21 cellular contexts compared by ENCODE assay signal in the genomic region with DNA sequence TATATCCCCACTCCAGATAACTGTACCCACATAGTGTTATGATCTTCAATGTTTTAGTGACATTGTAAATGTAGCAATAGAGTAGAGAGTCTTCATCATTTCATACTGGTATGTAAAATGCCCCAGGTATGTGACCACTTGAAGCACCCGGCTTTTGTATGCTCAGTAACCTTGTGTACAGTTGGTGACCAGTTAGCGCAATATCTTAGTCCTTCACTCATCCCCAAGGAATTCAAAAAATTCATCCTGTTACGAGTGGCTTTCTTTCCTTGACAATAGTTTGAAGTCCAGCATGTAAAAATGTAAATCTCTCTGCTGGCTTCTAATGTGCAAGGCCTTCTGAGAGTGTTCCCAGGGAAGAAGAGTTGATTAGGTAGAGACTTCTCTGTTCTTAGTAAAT.
A peak's percentile ranks its signal among the peaks of the same experiment; 100 is the strongest.
DNase-seq lines count a peak whose midpoint lies in the region; ATAC-seq, FAIRE-seq and TF ChIP-seq lines count a peak whose summit lies in the region.
"Had no signal": no experiment of that assay in that cellular context is flagged by ENCODE, and none has a peak within 500 bp of the region (broad histone marks: within the 10 kb centered on the region; RNA-seq: fewer than 3 reads in every experiment).

No MANE protein-coding gene starts in this region.

- H4K20me1 ChIP-seq in H9 (ENCODE audit: control insufficient read depth, insufficient read depth, insufficient read length): no peaks in the 10 kb centered on the region

- no peak overlapping the region for H3K4ac ChIP-seq in H9 (ENCODE audit: low read depth, low read length)

- no peak overlapping the region for H3K4me3 ChIP-seq in A549
- H3K4me3 ChIP-seq: adrenal gland, neural progenitor cell, Peyer's patch, right atrium auricular region, vagina had no signal

- H2AFZ ChIP-seq in H9 (ENCODE audit: low read length): no peak overlapping the region
- H2AFZ ChIP-seq: neural progenitor cell had no signal

- DNase-seq in A549 (ENCODE audit: low read depth in 1 of 2, low spot score in 1 of 2): peak in 1 of 2 experiments; percentile 68
- peak; percentile 23 for DNase-seq in HS-27A (ENCODE audit: low read depth)
- DNase-seq in amniotic epithelial cell (ENCODE audit: low read depth): peak; percentile 67
- DNase-seq in glomerular visceral epithelial cell (ENCODE audit: extremely low spot score): peak; percentile 43
- DNase-seq in H9: no peak
- DNase-seq in effector CD4-positive, alpha-beta T cell: no peak
- DNase-seq: adrenal gland; CD4-positive, alpha-beta memory T cell; cortex of kidney; head of caudate nucleus; MV-4-11; Peyer's patch; T-cell had no signal

- peak; percentile 66 to 89; a peak in 4 of 6 replicates for ATAC-seq in A549
- no peak for ATAC-seq in GM21526 (IDR thresholded peaks at IDR 0.05; ENCODE audit: low FRiP score, unreplicated experiment)
- ATAC-seq in GM18873 (IDR thresholded peaks at IDR 0.05; ENCODE audit: low FRiP score, unreplicated experiment): no peak
- ATAC-seq: activated T-helper 17 cell treated with anti-CD3 and anti-CD28 coated beads, Interleukin-2, amount 50 U/mL, for 72 hours; T-cell had no signal

- no peak overlapping the region for H4K8ac ChIP-seq in H9 (replicated peaks; ENCODE audit: insufficient read length, low read depth, low read length)

- peaks cover 0 to 2% (median 0%) of the 10 kb centered on the region in 3 experiments; a peak in 3 of 7 replicates for H3K36me3 Mint-ChIP-seq in H9 (ENCODE audit: insufficient read depth in 1 of 3, low read depth in 3 of 3)

- no peak overlapping the region for H3K9ac ChIP-seq in H9 (ENCODE audit: extremely low read depth, insufficient read length, low read length)
- H3K9ac ChIP-seq: neural progenitor cell had no signal

- TF ChIP-seq EP300 in A549 (IDR thresholded peaks at IDR 0.05): peak in 1 of 2 experiments; percentile 68; a peak in 2 of 5 replicates

- H2BK5ac ChIP-seq in H9 (ENCODE audit: insufficient read length, low read length): no peak overlapping the region

- no peak overlapping the region for H3T11ph ChIP-seq in H9 (ENCODE audit: low read length)

- H3K79me1 ChIP-seq in H9 (ENCODE audit: insufficient read depth, low read depth, low read length, poor library complexity, severe bottlenecking): no peaks in the 10 kb centered on the region

- H3K14ac ChIP-seq in H9 (ENCODE audit: insufficient read depth, low read length): no peak overlapping the region

- POLR2A ChIA-PET in A549 (lab: Yijun Ruan, JAX): no interaction called here

- no peaks in the 10 kb centered on the region for H3K27me3 Mint-ChIP-seq in H9 (ENCODE audit: low read depth)
- H3K27me3 Mint-ChIP-seq: activated T-helper 17 cell treated with anti-CD3 and anti-CD28 coated beads, Interleukin-2, amount 50 U/mL, for 72 hours; CD4-positive, alpha-beta memory T cell had no signal

- no peak overlapping the region for H2BK20ac ChIP-seq in H9 (ENCODE audit: low read depth, low read length, poor library complexity, severe bottlenecking)

- CTCF ChIA-PET in A549 (lab: Yijun Ruan, JAX): no interaction called here

- H3K79me2 ChIP-seq in H9 (ENCODE audit: insufficient read depth, low read length): no peaks in the 10 kb centered on the region

- no peak overlapping the region for H3K18ac ChIP-seq in H9 (ENCODE audit: insufficient read length, low read depth, low read length)

- peak overlapping the region; percentile 75 to 82 for H3K27ac ChIP-seq in A549
- no peak overlapping the region for H3K27ac ChIP-seq in H9 (ENCODE audit: insufficient read length, low read depth, low read length)
- H3K27ac ChIP-seq: adrenal gland, neural progenitor cell, Peyer's patch, right atrium auricular region, vagina, VCaP had no signal

- H2AK5ac ChIP-seq in H9 (ENCODE audit: insufficient read length, low read length): no peak overlapping the region

- no peak overlapping the region for H3K56ac ChIP-seq in H9 (ENCODE audit: insufficient read length, low read depth, low read length)

- FAIRE-seq in A549 (lab: Jason Lieb, UNC): no peak
- FAIRE-seq: islet of Langerhans had no signal

- H3K4me3 Mint-ChIP-seq in H9: no peak overlapping the region
- H3K4me3 Mint-ChIP-seq: activated T-helper 17 cell treated with anti-CD3 and anti-CD28 coated beads, Interleukin-2, amount 50 U/mL, for 72 hours; CD4-positive, alpha-beta memory T cell; neural progenitor cell; T-cell had no signal

- TF ChIP-seq POLR2A in A549 (IDR thresholded peaks at IDR 0.05; ENCODE audit: low read length): no peak

- H3K27me3 ChIP-seq in H9 (ENCODE audit: insufficient read depth, low read length): no peaks in the 10 kb centered on the region
- H3K27me3 ChIP-seq: adrenal gland, neural progenitor cell, Peyer's patch, right atrium auricular region, vagina had no signal

- no peak overlapping the region for H3K23ac ChIP-seq in H9 (ENCODE audit: insufficient read length, low read depth, low read length)

- H3K4me1 ChIP-seq in A549 (peaks cover 73% of the 10 kb centered on the region), H9 (ENCODE audit: insufficient read depth, low read length) (no peaks in the 10 kb centered on the region)
- H3K4me1 ChIP-seq: adrenal gland, Peyer's patch, right atrium auricular region, vagina had no signal

- H2BK15ac ChIP-seq in H9 (ENCODE audit: low read depth, low read length): no peak overlapping the region

- H2BK12ac ChIP-seq in H9 (ENCODE audit: insufficient read length, low read depth, low read length): no peak overlapping the region

- H3K9me3 Mint-ChIP-seq in H9: no peaks in the 10 kb centered on the region
- H3K9me3 Mint-ChIP-seq: activated T-helper 17 cell treated with anti-CD3 and anti-CD28 coated beads, Interleukin-2, amount 50 U/mL, for 72 hours; CD4-positive, alpha-beta memory T cell; neural progenitor cell; T-cell had no signal

- H3K9me3 ChIP-seq in A549 (no peaks in the 10 kb centered on the region), H9 (ENCODE audit: control insufficient read depth, low read depth, low read length) (no peaks in the 10 kb centered on the region)
- H3K9me3 ChIP-seq: adrenal gland, Peyer's patch, right atrium auricular region, vagina had no signal

- no peak overlapping the region for H2BK120ac ChIP-seq in H9 (ENCODE audit: low read depth, low read length, poor library complexity, severe bottlenecking)

- H3K27ac Mint-ChIP-seq in H9: no peak overlapping the region
- H3K27ac Mint-ChIP-seq: activated T-helper 17 cell treated with anti-CD3 and anti-CD28 coated beads, Interleukin-2, amount 50 U/mL, for 72 hours; CD4-positive, alpha-beta memory T cell; neural progenitor cell; T-cell had no signal

- no peaks in the 10 kb centered on the region for H3K23me2 ChIP-seq in H9 (ENCODE audit: insufficient read length, low read depth, low read length, poor library complexity, severe bottlenecking)

- TF ChIP-seq CTCF in A549 (IDR thresholded peaks at IDR 0.05) (no peak), H9 (conservative IDR thresholded peaks at IDR 0.05) (no peak)

- no peak overlapping the region for H4K91ac ChIP-seq in H9 (ENCODE audit: insufficient read length, low read depth, low read length)

- WGBS in A549 (ENCODE audit: missing lambda C conversion rate): 5% methylated on average over 3 of the region's 3 CpGs
- WGBS in H9 (ENCODE audit: extremely low coverage, insufficient read length, low lambda C conversion rate): no CpG with 5 or more reads among the region's 3 CpGs

- H4K5ac ChIP-seq in H9 (ENCODE audit: insufficient read length, low read depth, low read length): no peak overlapping the region

- peak overlapping the region; percentile 52; the same call in 2 of the 3 replicates for H3K4me2 ChIP-seq in A549
- no peak overlapping the region for H3K4me2 ChIP-seq in H9 (ENCODE audit: insufficient read depth, insufficient read length, low read length)
- H3K4me2 ChIP-seq: neural progenitor cell had no signal

- peaks cover 13 to 16% of the 10 kb centered on the region in 2 experiments for H3K4me1 Mint-ChIP-seq in H9
- H3K4me1 Mint-ChIP-seq: activated T-helper 17 cell treated with anti-CD3 and anti-CD28 coated beads, Interleukin-2, amount 50 U/mL, for 72 hours; CD4-positive, alpha-beta memory T cell; T-cell had no signal

- TF ChIP-seq RAD21 in A549 (conservative IDR thresholded peaks at IDR 0.05 in 1 of 2, IDR thresholded peaks at IDR 0.05 in 1 of 2): 0 out of 5 replicates have a peak, but pooled peaks of 1 of the 2 experiments have one; percentile 8

TF ChIP-seq in A549, 52 proteins besides CTCF, POLR2A, EP300 and RAD21 (continues in another document):
- TF ChIP-seq GATA3 (IDR thresholded peaks at IDR 0.05; ENCODE audit: borderline replicate concordance) (peak; percentile 44; the same call in 1 of the 2 replicates), CHD2 (IDR thresholded peaks at IDR 0.05; ENCODE audit: low read length, partially characterized antibody) (no peak), RARB (CRISPR knock-in tag; IDR thresholded peaks at IDR 0.05) (no peak), FOSL2 (IDR thresholded peaks at IDR 0.05) (no peak), FOSL2 (CRISPR knock-in tag; IDR thresholded peaks at IDR 0.05) (peak; percentile 30; the same call in 1 of the 2 replicates), ZSCAN20 (CRISPR knock-in tag; IDR thresholded peaks at IDR 0.05) (no peak), EHF (CRISPR knock-in tag; IDR thresholded peaks at IDR 0.05) (no peak), CBX2 (IDR thresholded peaks at IDR 0.05; ENCODE audit: borderline replicate concordance, low read depth) (no peak)
- TF ChIP-seq, protein P1, sequence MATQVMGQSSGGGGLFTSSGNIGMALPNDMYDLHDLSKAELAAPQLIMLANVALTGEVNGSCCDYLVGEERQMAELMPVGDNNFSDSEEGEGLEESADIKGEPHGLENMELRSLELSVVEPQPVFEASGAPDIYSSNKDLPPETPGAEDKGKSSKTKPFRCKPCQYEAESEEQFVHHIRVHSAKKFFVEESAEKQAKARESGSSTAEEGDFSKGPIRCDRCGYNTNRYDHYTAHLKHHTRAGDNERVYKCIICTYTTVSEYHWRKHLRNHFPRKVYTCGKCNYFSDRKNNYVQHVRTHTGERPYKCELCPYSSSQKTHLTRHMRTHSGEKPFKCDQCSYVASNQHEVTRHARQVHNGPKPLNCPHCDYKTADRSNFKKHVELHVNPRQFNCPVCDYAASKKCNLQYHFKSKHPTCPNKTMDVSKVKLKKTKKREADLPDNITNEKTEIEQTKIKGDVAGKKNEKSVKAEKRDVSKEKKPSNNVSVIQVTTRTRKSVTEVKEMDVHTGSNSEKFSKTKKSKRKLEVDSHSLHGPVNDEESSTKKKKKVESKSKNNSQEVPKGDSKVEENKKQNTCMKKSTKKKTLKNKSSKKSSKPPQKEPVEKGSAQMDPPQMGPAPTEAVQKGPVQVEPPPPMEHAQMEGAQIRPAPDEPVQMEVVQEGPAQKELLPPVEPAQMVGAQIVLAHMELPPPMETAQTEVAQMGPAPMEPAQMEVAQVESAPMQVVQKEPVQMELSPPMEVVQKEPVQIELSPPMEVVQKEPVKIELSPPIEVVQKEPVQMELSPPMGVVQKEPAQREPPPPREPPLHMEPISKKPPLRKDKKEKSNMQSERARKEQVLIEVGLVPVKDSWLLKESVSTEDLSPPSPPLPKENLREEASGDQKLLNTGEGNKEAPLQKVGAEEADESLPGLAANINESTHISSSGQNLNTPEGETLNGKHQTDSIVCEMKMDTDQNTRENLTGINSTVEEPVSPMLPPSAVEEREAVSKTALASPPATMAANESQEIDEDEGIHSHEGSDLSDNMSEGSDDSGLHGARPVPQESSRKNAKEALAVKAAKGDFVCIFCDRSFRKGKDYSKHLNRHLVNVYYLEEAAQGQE (IDR thresholded peaks at IDR 0.05): no peak

Comparison
In these comparisons a context has a peak if more than half of its experiments do, and no peak if none do; other contexts are left out.
1. ATAC-seq: peak in A549 (2 of 2); none in GM21526 (single experiment) and GM18873 (single experiment).
2. DNase-seq: peak in HS-27A (single experiment), amniotic epithelial cell (single experiment) and glomerular visceral epithelial cell (single experiment); none in H9 (single experiment) and effector CD4-positive, alpha-beta T cell (single experiment).